8 cellular contexts compared by ENCODE assay signal in genomic region chr14:77607741-77608302, GRCh38. TPM values are rescaled to one million over a fixed set of nuclear protein-coding genes. Genes with fewer than 3 reads are reported as not detected.
DNase-seq lines count a peak whose midpoint lies in the region; ATAC-seq and TF ChIP-seq lines count a peak whose summit lies in the region.

No MANE protein-coding gene starts in this region.

- H3K27me3 ChIP-seq in vagina (no peaks in the 10 kb centered on the region), body of pancreas (no peaks in the 10 kb centered on the region)

- TF ChIP-seq CTCF in vagina (IDR thresholded peaks at IDR 0.05): no peak
- TF ChIP-seq CTCF in body of pancreas (IDR thresholded peaks at IDR 0.05): no peak

- WGBS in body of pancreas, 2 donors: 62 to 69% methylated on average over 9 of the region's 9 CpGs

- H3K36me3 ChIP-seq in vagina: no peaks in the 10 kb centered on the region
- H3K36me3 ChIP-seq in body of pancreas (replicated peaks in 1 of 2; ENCODE audit: insufficient read depth in 1 of 2, low read depth in 2 of 2): no peaks in the 10 kb centered on the region

- intact Hi-C loops in activated CD4-positive, alpha-beta T cell treated with anti-CD3 and anti-CD28 coated beads, Interleukin-2, amount 10 ng/mL, durations not matched to agents 24 days and 14 days (cut with micrococcal nuclease): loop anchor here (1.0 to 2.0 kb wide), 2 partner anchors 7 to 13 kb away; no protein-coding TSS in a partner anchor
- intact Hi-C loops in dendritic cell treated with granulocyte-macrophage colony-stimulating factor and Interleukin-4, amounts not matched to agents 40 ng/mL and 50 ng/mL, for 4 days (cut with micrococcal nuclease): no loop called here
- intact Hi-C loops in vagina (cut with DNase I): no loop called here
- intact Hi-C loops in body of pancreas (cut with DNase I): no loop called here

- H3K9me3 Mint-ChIP-seq in activated CD4-positive, alpha-beta T cell treated with anti-CD3 and anti-CD28 coated beads, Interleukin-2, amount 10 ng/mL, durations not matched to agents 24 days and 14 days: no peaks in the 10 kb centered on the region
- H3K9me3 Mint-ChIP-seq in dendritic cell treated with granulocyte-macrophage colony-stimulating factor and Interleukin-4, amounts not matched to agents 40 ng/mL and 50 ng/mL, for 4 days: no peaks in the 10 kb centered on the region

- H3K27me3 Mint-ChIP-seq in activated CD4-positive, alpha-beta T cell treated with anti-CD3 and anti-CD28 coated beads, Interleukin-2, amount 10 ng/mL, durations not matched to agents 24 days and 14 days: no peaks in the 10 kb centered on the region
- no peaks in the 10 kb centered on the region for H3K27me3 Mint-ChIP-seq in dendritic cell treated with granulocyte-macrophage colony-stimulating factor and Interleukin-4, amounts not matched to agents 40 ng/mL and 50 ng/mL, for 4 days

- no peak for ATAC-seq in HG03571 (IDR thresholded peaks at IDR 0.05; ENCODE audit: unreplicated experiment)
- no peak for ATAC-seq in body of pancreas

- peak; percentile 75 for DNase-seq in activated CD4-positive, alpha-beta T cell treated with anti-CD3 and anti-CD28 coated beads, Interleukin-2, amount 10 ng/mL, durations not matched to agents 24 days and 14 days
- no peak for DNase-seq in activated CD4-positive, alpha-beta T cell treated with anti-CD3 and anti-CD28 coated beads for 4 hours
- peak; percentile 81 for DNase-seq in KBM-7
- DNase-seq in stimulated activated CD8-positive, alpha-beta memory T cell treated with anti-CD3 and anti-CD28 coated beads, Interleukin-4, amount 100 ng/mL, for 48 hours: peak; percentile 26
- no peak for DNase-seq in vagina (ENCODE audit: extremely low spot score in 2 of 2)
- DNase-seq in body of pancreas: no peak

- peak overlapping the region; percentile 88 for H3K27ac Mint-ChIP-seq in activated CD4-positive, alpha-beta T cell treated with anti-CD3 and anti-CD28 coated beads, Interleukin-2, amount 10 ng/mL, durations not matched to agents 24 days and 14 days
- peak overlapping the region; percentile 30 for H3K27ac Mint-ChIP-seq in dendritic cell treated with granulocyte-macrophage colony-stimulating factor and Interleukin-4, amounts not matched to agents 40 ng/mL and 50 ng/mL, for 4 days

- TF ChIP-seq POLR2A in vagina (IDR thresholded peaks at IDR 0.05): no peak
- TF ChIP-seq POLR2A in body of pancreas (IDR thresholded peaks at IDR 0.05): no peak

- peaks cover 16% of the 10 kb centered on the region for H3K4me1 ChIP-seq in vagina
- H3K4me1 ChIP-seq in body of pancreas: peaks cover 7% of the 10 kb centered on the region

- no peaks in the 10 kb centered on the region for H3K36me3 Mint-ChIP-seq in activated CD4-positive, alpha-beta T cell treated with anti-CD3 and anti-CD28 coated beads, Interleukin-2, amount 10 ng/mL, durations not matched to agents 24 days and 14 days (ENCODE audit: low read depth)
- H3K36me3 Mint-ChIP-seq in dendritic cell treated with granulocyte-macrophage colony-stimulating factor and Interleukin-4, amounts not matched to agents 40 ng/mL and 50 ng/mL, for 4 days (ENCODE audit: low read depth): no peaks in the 10 kb centered on the region

- H3K4me1 Mint-ChIP-seq in activated CD4-positive, alpha-beta T cell treated with anti-CD3 and anti-CD28 coated beads, Interleukin-2, amount 10 ng/mL, durations not matched to agents 24 days and 14 days: peaks cover 55% of the 10 kb centered on the region
- H3K4me1 Mint-ChIP-seq in dendritic cell treated with granulocyte-macrophage colony-stimulating factor and Interleukin-4, amounts not matched to agents 40 ng/mL and 50 ng/mL, for 4 days (ENCODE audit: low read depth): peaks cover 35% of the 10 kb centered on the region

- in situ Hi-C loops in KBM-7 (cut with MboI; ENCODE audit: low pct_unique_long_range_greater_than_20kb, low sequenced_read_pairs): no loop called here

- H3K27ac ChIP-seq in vagina (no peak overlapping the region), body of pancreas (no peak overlapping the region)

- H3K4me3 ChIP-seq in vagina (no peak overlapping the region), body of pancreas (no peak overlapping the region)

- peak overlapping the region; percentile 78 for H3K4me3 Mint-ChIP-seq in activated CD4-positive, alpha-beta T cell treated with anti-CD3 and anti-CD28 coated beads, Interleukin-2, amount 10 ng/mL, durations not matched to agents 24 days and 14 days
- H3K4me3 Mint-ChIP-seq in dendritic cell treated with granulocyte-macrophage colony-stimulating factor and Interleukin-4, amounts not matched to agents 40 ng/mL and 50 ng/mL, for 4 days: no peak overlapping the region

- H3K9me3 ChIP-seq in vagina (no peaks in the 10 kb centered on the region), body of pancreas (no peaks in the 10 kb centered on the region)

RNA-seq across cellular contexts. Expression of gene SPTLC2, which starts 8.6 kb away (rescaled TPM):
- 26.6 and 28.3 TPM in 2 replicates for total RNA-seq in activated CD4-positive, alpha-beta T cell treated with anti-CD3 and anti-CD28 coated beads, Interleukin-2, amount 10 ng/mL, durations not matched to agents 24 days and 14 days
- 23.1 TPM for total RNA-seq in vagina
- 10 to 100 TPM in 1 of 2 donors, 1 to 10 TPM in 1; 4.9 to 11.7 TPM for total RNA-seq in body of pancreas

Comparison
In these comparisons a context has a peak if more than half of its experiments do, and no peak if none do; other contexts are left out.
1. DNase-seq: peak in activated CD4-positive, alpha-beta T cell treated with anti-CD3 and anti-CD28 coated beads, Interleukin-2, amount 10 ng/mL, durations not matched to agents 24 days and 14 days (single experiment), KBM-7 (single experiment) and stimulated activated CD8-positive, alpha-beta memory T cell treated with anti-CD3 and anti-CD28 coated beads, Interleukin-4, amount 100 ng/mL, for 48 hours (single experiment); none in activated CD4-positive, alpha-beta T cell treated with anti-CD3 and anti-CD28 coated beads for 4 hours (0 of 2), vagina (0 of 2) and body of pancreas (0 of 4).